In genomic region chr2:216012133-216012829, GRCh38 we compare ENCODE assay signal across 8 cellular contexts. TPM values are rescaled to one million over a fixed set of nuclear protein-coding genes. Genes with fewer than 3 reads are reported as not detected.
DNase-seq lines count a peak whose midpoint lies in the region; ATAC-seq and TF ChIP-seq lines count a peak whose summit lies in the region.

No MANE protein-coding gene starts in this region.

- H3K27ac Mint-ChIP-seq in activated CD8-positive, alpha-beta memory T cell treated with anti-CD3 and anti-CD28 coated beads, Interleukin-2, amount 10 ng/mL, durations not matched to agents 7 days and 5 days: peak overlapping the region; percentile 69

- no peak for DNase-seq in activated CD8-positive, alpha-beta memory T cell treated with anti-CD3 and anti-CD28 coated beads, Interleukin-2, amount 10 ng/mL, durations not matched to agents 7 days and 5 days
- DNase-seq in activated CD8-positive, alpha-beta memory T cell treated with anti-CD3 and anti-CD28 coated beads, Interleukin-2, amount 50 U/mL, for 48 hours: no peak
- no peak for DNase-seq in SK-N-MC (ENCODE audit: low read depth, low spot score)
- DNase-seq in fibroblast of villous mesenchyme (ENCODE audit: low read depth): no peak
- peak; percentile 57 for DNase-seq in retina
- DNase-seq in T-helper 9 cell: no peak

- CTCF ChIA-PET in activated CD8-positive, alpha-beta memory T cell treated with anti-CD3 and anti-CD28 coated beads, Interleukin-2, amount 10 ng/mL, durations not matched to agents 7 days and 5 days (lab: Charles Lee): interaction anchor here (0.7 to 3.6 kb wide), 9 partner anchors 8 to 80 kb away, joined by 3 to 20 read pairs (median 4); no protein-coding TSS in a partner anchor

- H3K4me3 ChIP-seq in SK-N-MC (peak overlapping the region; percentile 83), fibroblast of villous mesenchyme (ENCODE audit: low read depth, low read length) (peak overlapping the region; percentile 64)

- peak overlapping the region; percentile 80 for H3K9ac ChIP-seq in SK-N-MC (ENCODE audit: insufficient read length)

- peaks cover 62% of the 10 kb centered on the region for H3K4me1 Mint-ChIP-seq in activated CD8-positive, alpha-beta memory T cell treated with anti-CD3 and anti-CD28 coated beads, Interleukin-2, amount 10 ng/mL, durations not matched to agents 7 days and 5 days

- H3K36me3 ChIP-seq in SK-N-MC (ENCODE audit: insufficient read depth, low read length): no peaks in the 10 kb centered on the region

- no peaks in the 10 kb centered on the region for H3K9me3 ChIP-seq in SK-N-MC (ENCODE audit: low read depth, low read length)

- H3K4me3 Mint-ChIP-seq in activated CD8-positive, alpha-beta memory T cell treated with anti-CD3 and anti-CD28 coated beads, Interleukin-2, amount 10 ng/mL, durations not matched to agents 7 days and 5 days: peak overlapping the region; percentile 90

- no peak for TF ChIP-seq CTCF in fibroblast of villous mesenchyme (IDR thresholded peaks at IDR 0.05; ENCODE audit: insufficient read depth, low read depth, low read length)

- H3K9me3 Mint-ChIP-seq in activated CD8-positive, alpha-beta memory T cell treated with anti-CD3 and anti-CD28 coated beads, Interleukin-2, amount 10 ng/mL, durations not matched to agents 7 days and 5 days (ENCODE audit: low read depth): no peaks in the 10 kb centered on the region

- no peak for ATAC-seq in activated CD8-positive, alpha-beta memory T cell treated with anti-CD3 and anti-CD28 coated beads, Interleukin-2, amount 10 ng/mL, durations not matched to agents 7 days and 5 days
- ATAC-seq in HG03025 (IDR thresholded peaks at IDR 0.05; ENCODE audit: low FRiP score, unreplicated experiment): no peak
- ATAC-seq in GM18511 (IDR thresholded peaks at IDR 0.05; ENCODE audit: unreplicated experiment): no peak

- no peaks in the 10 kb centered on the region for H3K27me3 Mint-ChIP-seq in activated CD8-positive, alpha-beta memory T cell treated with anti-CD3 and anti-CD28 coated beads, Interleukin-2, amount 10 ng/mL, durations not matched to agents 7 days and 5 days

- peaks cover 6% of the 10 kb centered on the region for H3K36me3 Mint-ChIP-seq in activated CD8-positive, alpha-beta memory T cell treated with anti-CD3 and anti-CD28 coated beads, Interleukin-2, amount 10 ng/mL, durations not matched to agents 7 days and 5 days

- H3K27ac ChIP-seq in SK-N-MC: peak overlapping the region; percentile 3; the same call in 1 of the 2 replicates

RNA-seq across cellular contexts. Expression of gene MREG, which starts 1.1 kb away (rescaled TPM):
- 10 to 100 TPM; 16.2 to 26.7 TPM for total RNA-seq in activated CD8-positive, alpha-beta memory T cell treated with anti-CD3 and anti-CD28 coated beads, Interleukin-2, amount 10 ng/mL, durations not matched to agents 7 days and 5 days
- total RNA-seq in fibroblast of villous mesenchyme: 1.3 and 4.3 TPM in 2 replicates
